ENCODE assay signal across 24 cellular contexts in genomic region chr19:9906475-9907087, GRCh38. TPM values are rescaled to one million over a fixed set of nuclear protein-coding genes. Genes with fewer than 3 reads are reported as not detected.
A peak's percentile ranks its signal among the peaks of the same experiment; 100 is the strongest.
DNase-seq lines count a peak whose midpoint lies in the region; ATAC-seq and TF ChIP-seq lines count a peak whose summit lies in the region.
"Had no signal": no experiment of that assay in that cellular context is flagged by ENCODE, and none has a peak within 500 bp of the region (broad histone marks: within the 10 kb centered on the region; RNA-seq: fewer than 3 reads in every experiment).

No MANE protein-coding gene starts in this region.

- H3K27ac Mint-ChIP-seq in endodermal cell, result no peak overlapping the region
- no peak overlapping the region for H3K27ac Mint-ChIP-seq in activated T-helper 17 cell treated with anti-CD3 and anti-CD28 coated beads, Interleukin-2, amount 50 U/mL, for 72 hours
- H3K27ac Mint-ChIP-seq: activated CD8-positive, alpha-beta T cell treated with anti-CD3 and anti-CD28 coated beads, Interleukin-2, amount 10 ng/mL, durations not matched to agents 7 days and 5 days; activated T-cell treated with anti-CD3 and anti-CD28 coated beads, Interleukin-2, amount 50 U/mL, for 24 hours; stimulated activated naive CD8-positive, alpha-beta T cell treated with anti-CD3 and anti-CD28 coated beads, Interleukin-15, amount 100 ng/mL, for 72 hours had no signal

- H3K4me1 ChIP-seq in endodermal cell (ENCODE audit: control insufficient read depth, insufficient read depth, low read length), result no peaks in the 10 kb centered on the region
- H3K4me1 ChIP-seq: BLaER1, lower lobe of right lung, transverse colon had no signal

- 83 to 86% methylated on average over 10 to 16 of the region's 16 CpGs for WGBS in endodermal cell (ENCODE audit: insufficient coverage in 1 of 2, insufficient read length in 1 of 2), 2 experiments

- H3K9me3 ChIP-seq in endodermal cell (ENCODE audit: control insufficient read depth, low read length), result no peaks in the 10 kb centered on the region
- H3K9me3 ChIP-seq: BLaER1, lower lobe of right lung, transverse colon had no signal

- no peaks in the 10 kb centered on the region for H3K27me3 Mint-ChIP-seq in endodermal cell (ENCODE audit: insufficient read depth)
- H3K27me3 Mint-ChIP-seq in activated T-helper 17 cell treated with anti-CD3 and anti-CD28 coated beads, Interleukin-2, amount 50 U/mL, for 72 hours, result peaks cover 9% of the 10 kb centered on the region

- H3K36me3 Mint-ChIP-seq in endodermal cell (ENCODE audit: low read depth), result no peaks in the 10 kb centered on the region
- no peaks in the 10 kb centered on the region for H3K36me3 Mint-ChIP-seq in activated T-helper 17 cell treated with anti-CD3 and anti-CD28 coated beads, Interleukin-2, amount 50 U/mL, for 72 hours (ENCODE audit: low read depth)

- H3K4me1 Mint-ChIP-seq in endodermal cell, result peaks cover under 1% of the 10 kb centered on the region
- no peaks in the 10 kb centered on the region for H3K4me1 Mint-ChIP-seq in activated T-helper 17 cell treated with anti-CD3 and anti-CD28 coated beads, Interleukin-2, amount 50 U/mL, for 72 hours
- H3K4me1 Mint-ChIP-seq: stimulated activated naive CD8-positive, alpha-beta T cell treated with anti-CD3 and anti-CD28 coated beads, Interleukin-15, amount 100 ng/mL, for 72 hours had no signal

- TF ChIP-seq CTCF in endodermal cell (conservative IDR thresholded peaks at IDR 0.05), result no peak

- no peak overlapping the region for H3K4me3 ChIP-seq in endodermal cell (ENCODE audit: low read length)
- H3K4me3 ChIP-seq: BLaER1, lower lobe of right lung, transverse colon had no signal

- intact Hi-C loops in Right ventricle myocardium superior (cut with DNase I), result no loop called here
- intact Hi-C loops in cardiac septum (cut with DNase I), result no loop called here

- H3K27me3 ChIP-seq in endodermal cell (ENCODE audit: control insufficient read depth, insufficient read depth, low read length, poor library complexity, severe bottlenecking), result no peaks in the 10 kb centered on the region

- no peak overlapping the region for H3K4me3 Mint-ChIP-seq in endodermal cell
- no peak overlapping the region for H3K4me3 Mint-ChIP-seq in activated T-helper 17 cell treated with anti-CD3 and anti-CD28 coated beads, Interleukin-2, amount 50 U/mL, for 72 hours
- H3K4me3 Mint-ChIP-seq: activated CD8-positive, alpha-beta T cell treated with anti-CD3 and anti-CD28 coated beads, Interleukin-2, amount 10 ng/mL, durations not matched to agents 7 days and 5 days; activated T-cell treated with anti-CD3 and anti-CD28 coated beads, Interleukin-2, amount 50 U/mL, for 24 hours; stimulated activated naive CD8-positive, alpha-beta T cell treated with anti-CD3 and anti-CD28 coated beads, Interleukin-15, amount 100 ng/mL, for 72 hours had no signal

- DNase-seq in Right ventricle myocardium superior, result no peak
- no peak for DNase-seq in cardiac septum (ENCODE audit: low spot score)
- no peak for DNase-seq in endodermal cell
- DNase-seq in myocyte (ENCODE audit: low read depth), result peak; percentile 42
- DNase-seq in NCI-H187 (lab: John Stamatoyannopoulos, UW), result no peak
- DNase-seq in NCI-H1092 (lab: John Stamatoyannopoulos, UW), result no peak
- DNase-seq: activated CD4-positive, CD25-positive, alpha-beta regulatory T cell treated with anti-CD3 and anti-CD28 coated beads, Interleukin-2, amount 50 U/mL, for 72 hours; activated CD8-positive, alpha-beta T cell treated with anti-CD3 and anti-CD28 coated beads, Interleukin-2, amount 10 ng/mL, durations not matched to agents 7 days and 5 days; activated naive CD4-positive, alpha-beta T cell treated with Interleukin-2 at 50 U/mL for 16 hours; activated T-cell treated with anti-CD3 and anti-CD28 coated beads, Interleukin-2, amount 50 U/mL, for 24 hours; COR-L47; cortex of kidney; DND-41; lower lobe of right lung; NCI-H1417; NCI-H2107; NCI-H524 treated with DMSO at 0.1 percent for 48 hours; occipital lobe; stimulated activated naive CD8-positive, alpha-beta T cell treated with anti-CD3 and anti-CD28 coated beads, Interleukin-15, amount 100 ng/mL, for 72 hours; SW 1271; transverse colon had no signal

- ATAC-seq in Right ventricle myocardium superior (ENCODE audit: poor library complexity), result peak; percentile 12
- no peak for ATAC-seq in activated T-helper 17 cell treated with anti-CD3 and anti-CD28 coated beads, Interleukin-2, amount 50 U/mL, for 72 hours (replicated peaks)
- no peak for ATAC-seq in HG03025 (IDR thresholded peaks at IDR 0.05; ENCODE audit: low FRiP score, unreplicated experiment)
- ATAC-seq: activated CD8-positive, alpha-beta T cell treated with anti-CD3 and anti-CD28 coated beads, Interleukin-2, amount 10 ng/mL, durations not matched to agents 7 days and 5 days; stimulated activated naive CD8-positive, alpha-beta T cell treated with anti-CD3 and anti-CD28 coated beads, Interleukin-15, amount 100 ng/mL, for 72 hours had no signal

- no peaks in the 10 kb centered on the region for H3K9me3 Mint-ChIP-seq in endodermal cell
- no peaks in the 10 kb centered on the region for H3K9me3 Mint-ChIP-seq in activated T-helper 17 cell treated with anti-CD3 and anti-CD28 coated beads, Interleukin-2, amount 50 U/mL, for 72 hours
- H3K9me3 Mint-ChIP-seq: activated T-cell treated with anti-CD3 and anti-CD28 coated beads, Interleukin-2, amount 50 U/mL, for 24 hours; stimulated activated naive CD8-positive, alpha-beta T cell treated with anti-CD3 and anti-CD28 coated beads, Interleukin-15, amount 100 ng/mL, for 72 hours had no signal

- H3K36me3 ChIP-seq in endodermal cell (ENCODE audit: control insufficient read depth, insufficient read depth, low read length), result no peaks in the 10 kb centered on the region
- H3K36me3 ChIP-seq: BLaER1, lower lobe of right lung, transverse colon had no signal

- peak overlapping the region; percentile 4 for H3K27ac ChIP-seq in endodermal cell (ENCODE audit: low read depth, low read length)
- H3K27ac ChIP-seq: BLaER1, lower lobe of right lung, transverse colon had no signal

- no peak overlapping the region for H3K9ac ChIP-seq in endodermal cell (ENCODE audit: extremely low read depth, low read length, poor library complexity, severe bottlenecking)
- H3K9ac ChIP-seq: BLaER1 had no signal

RNA-seq across cellular contexts. Expression of gene OLFM2, which starts 29.7 kb away (rescaled TPM):
- total RNA-seq in Right ventricle myocardium superior (2.2 TPM), cardiac septum (4.1 TPM), endodermal cell (10 to 100 TPM; 33.1 to 58.1 TPM), myocyte (31.8 and 50.7 TPM in 2 replicates)
- polyA plus RNA-seq in endodermal cell (2013, experiment 1 of 2), result 43.7 TPM
- polyA plus RNA-seq in endodermal cell (2013, experiment 2 of 2), result 40.9 TPM
- 1.3 TPM for polyA plus RNA-seq in myocyte (2012)
- 1 to 10 TPM; 1.6 to 7.4 TPM for total RNA-seq in activated T-helper 17 cell treated with anti-CD3 and anti-CD28 coated beads, Interleukin-2, amount 50 U/mL, for 72 hours
